ENCODE assay signal across 31 cellular contexts in genomic region chr3:179256813-179257212, GRCh38.
"Had no signal": no experiment of that assay in that cellular context is flagged by ENCODE, and none has a peak within 500 bp of the region (broad histone marks: within the 10 kb centered on the region; RNA-seq: fewer than 3 reads in every experiment).

No MANE protein-coding gene starts in this region.

- H3K27ac ChIP-seq: ascending aorta, breast epithelium, SJCRH30, SK-N-MC, WERI-Rb-1 had no signal

- H3K4me1 ChIP-seq: ascending aorta, breast epithelium, SJCRH30 had no signal

- H3K9me3 Mint-ChIP-seq: activated CD4-positive, alpha-beta T cell treated with anti-CD3 and anti-CD28 coated beads, Interleukin-2, amount 10 ng/mL, durations not matched to agents 24 days and 14 days had no signal

- H3K27ac Mint-ChIP-seq: activated CD4-positive, alpha-beta T cell treated with anti-CD3 and anti-CD28 coated beads, Interleukin-2, amount 10 ng/mL, durations not matched to agents 24 days and 14 days; activated CD8-positive, alpha-beta T cell treated with anti-CD3 and anti-CD28 coated beads, Interleukin-2, amount 10 ng/mL, durations not matched to agents 7 days and 5 days; activated naive CD4-positive, alpha-beta T cell treated with anti-CD3 and anti-CD28 coated beads, Interleukin-2, amount 50 U/mL, for 24 hours; activated naive CD8-positive, alpha-beta T cell treated with anti-CD3 and anti-CD28 coated beads, Interleukin-2, amount 10 ng/mL, durations not matched to agents 7 days and 5 days; activated T-cell treated with anti-CD3 and anti-CD28 coated beads, Interleukin-2, amount 50 U/mL, for 24 hours; activated T-helper 2 cell treated with anti-CD3 and anti-CD28 coated beads, Interferon-gamma antibody, Interleukin-2, Interleukin-4, amounts not matched to agents 10 μg/mL and 5 μg/mL and 100 μg/mL, durations not matched to agents 14 hours and 24 hours and 36 hours had no signal

- H3K36me3 ChIP-seq: ascending aorta, breast epithelium, SJCRH30, WERI-Rb-1 had no signal

- H3K4me3 ChIP-seq: ascending aorta, breast epithelium, SJCRH30, SK-N-MC had no signal

- H3K27me3 Mint-ChIP-seq: activated naive CD4-positive, alpha-beta T cell treated with anti-CD3 and anti-CD28 coated beads, Interleukin-2, amount 50 U/mL, for 24 hours had no signal

- DNase-seq: activated CD4-positive, alpha-beta T cell treated with anti-CD3 and anti-CD28 coated beads, Interleukin-2, amount 10 ng/mL, durations not matched to agents 24 days and 14 days; activated CD4-positive, alpha-beta T cell treated with anti-CD3 and anti-CD28 coated beads, Interleukin-2, amount 50 U/mL, for 4 hours; activated CD8-positive, alpha-beta T cell treated with anti-CD3 and anti-CD28 coated beads, Interleukin-2, amount 10 ng/mL, durations not matched to agents 7 days and 5 days; activated gamma-delta T cell; activated naive CD4-positive, alpha-beta T cell treated with Interleukin-2 at 50 U/mL for 16 hours; activated naive CD8-positive, alpha-beta T cell treated with anti-CD3 and anti-CD28 coated beads, Interleukin-2, amount 10 ng/mL, durations not matched to agents 7 days and 5 days; activated T-cell treated with anti-CD3 and anti-CD28 coated beads, Interleukin-2, amount 50 U/mL, for 24 hours; amygdala; Kasumi-1; KBM-7; MM.1S; MV-4-11; NCI-H1092 treated with DMSO at 0.1 percent for 48 hours; NCI-H1417 treated with DMSO at 0.1 percent for 48 hours; NCI-H1694; NCI-H1930; NCI-H2107; NCI-H2171; NCI-H510A; NCI-H526; NCI-H748 treated with DMSO at 0.1 percent for 48 hours; NK-92 treated with Interleukin-12 subunit alpha and Interleukin-12 subunit beta, amount 100 ng/mL, for 24 hours; SHP77; SJCRH30; T1000; WERI-Rb-1 had no signal

- H3K4me3 Mint-ChIP-seq: activated CD4-positive, alpha-beta T cell treated with anti-CD3 and anti-CD28 coated beads, Interleukin-2, amount 10 ng/mL, durations not matched to agents 24 days and 14 days; activated CD8-positive, alpha-beta T cell treated with anti-CD3 and anti-CD28 coated beads, Interleukin-2, amount 10 ng/mL, durations not matched to agents 7 days and 5 days; activated naive CD4-positive, alpha-beta T cell treated with anti-CD3 and anti-CD28 coated beads, Interleukin-2, amount 50 U/mL, for 24 hours; activated naive CD8-positive, alpha-beta T cell treated with anti-CD3 and anti-CD28 coated beads, Interleukin-2, amount 10 ng/mL, durations not matched to agents 7 days and 5 days; activated T-cell treated with anti-CD3 and anti-CD28 coated beads, Interleukin-2, amount 50 U/mL, for 24 hours had no signal

- ATAC-seq: activated CD8-positive, alpha-beta T cell treated with anti-CD3 and anti-CD28 coated beads, Interleukin-2, amount 10 ng/mL, durations not matched to agents 7 days and 5 days had no signal

- H3K27me3 ChIP-seq: ascending aorta, breast epithelium, SJCRH30 had no signal
